ENCODE assay signal across 17 cellular contexts in the genomic region with DNA sequence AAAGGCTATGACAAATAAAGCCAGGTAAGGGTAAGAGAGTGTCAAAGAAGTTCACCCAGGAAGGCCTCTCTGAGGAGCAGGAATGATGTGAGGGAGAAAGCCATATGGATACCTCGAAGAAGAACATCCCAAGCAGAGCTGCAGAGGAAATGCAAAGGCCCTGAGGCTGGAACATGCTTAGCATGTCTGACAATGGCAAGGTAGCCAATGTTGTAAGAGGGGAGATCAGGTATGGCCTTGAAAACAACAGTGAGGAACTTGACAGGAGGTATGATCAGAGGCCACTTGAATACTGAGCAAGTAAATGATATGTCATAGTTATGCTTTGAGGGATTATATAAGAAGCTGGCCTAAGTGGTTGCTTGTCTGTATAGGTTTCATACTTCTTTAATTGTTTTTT. TPM values are rescaled to one million over a fixed set of nuclear protein-coding genes. Genes with fewer than 3 reads are reported as not detected.
DNase-seq lines count a peak whose midpoint lies in the region; ATAC-seq and TF ChIP-seq lines count a peak whose summit lies in the region.
"Had no signal": no experiment of that assay in that cellular context is flagged by ENCODE, and none has a peak within 500 bp of the region (broad histone marks: within the 10 kb centered on the region; RNA-seq: fewer than 3 reads in every experiment).

No MANE protein-coding gene starts in this region.

- H3K9me1 ChIP-seq in IMR-90 (ENCODE audit: insufficient read depth, low read length): peaks cover 9% of the 10 kb centered on the region

- BruUV-seq in IMR-90 (replicated peaks; lab: Mats Ljungman, UMichigan): no TSS peak

- no peak for TF ChIP-seq RAD21 in IMR-90 (IDR thresholded peaks at IDR 0.05; ENCODE audit: low read length)

- peaks cover 22% of the 10 kb centered on the region for H3K36me3 Mint-ChIP-seq in activated CD4-positive, alpha-beta T cell treated with anti-CD3 and anti-CD28 coated beads for 36 hours (ENCODE audit: low read depth)

- H3K23ac ChIP-seq in IMR-90 (ENCODE audit: low read depth, low read length) (no peak overlapping the region; the same call in 1 of the 2 replicates), trophoblast cell (ENCODE audit: low read length) (no peak overlapping the region)

- H3K14ac ChIP-seq in IMR-90 (replicated peaks; ENCODE audit: low read depth, low read length) (no peak overlapping the region), trophoblast cell (ENCODE audit: low read length) (no peak overlapping the region)

- H3K4me1 Mint-ChIP-seq in activated CD4-positive, alpha-beta T cell treated with anti-CD3 and anti-CD28 coated beads for 36 hours: peaks cover 61% of the 10 kb centered on the region

- in situ Hi-C loops in IMR-90 (cut with MboI; ENCODE audit: low sequenced_read_pairs): no loop called here

- H3K9me3 ChIP-seq in IMR-90 (ENCODE audit: control insufficient read depth, insufficient read depth, low read length) (no peaks in the 10 kb centered on the region), adipocyte (ENCODE audit: control insufficient read depth, low read length) (no peaks in the 10 kb centered on the region), trophoblast cell (ENCODE audit: insufficient read depth, low read depth, low read length) (no peaks in the 10 kb centered on the region), upper lobe of right lung (no peaks in the 10 kb centered on the region)
- H3K9me3 ChIP-seq: left lung, transverse colon had no signal

- peak overlapping the region; percentile 58 for H3K4me3 Mint-ChIP-seq in activated CD4-positive, alpha-beta T cell treated with anti-CD3 and anti-CD28 coated beads for 36 hours

- H4K12ac ChIP-seq in trophoblast cell (ENCODE audit: low read depth, low read length): no peak overlapping the region

- POLR2A ChIA-PET in activated CD4-positive, alpha-beta T cell treated with anti-CD3 and anti-CD28 coated beads for 36 hours (lab: Charles Lee): interaction anchor here (0.6 kb wide), 1 partner anchor 56 kb away, joined by 4 read pairs; no protein-coding TSS in a partner anchor
- POLR2A ChIA-PET in IMR-90 (lab: Charles Lee; ENCODE audit: unreplicated experiment): no interaction called here

- CTCF ChIA-PET in activated CD4-positive, alpha-beta T cell treated with anti-CD3 and anti-CD28 coated beads for 36 hours (lab: Charles Lee): no interaction called here
- CTCF ChIA-PET in IMR-90 (lab: Yijun Ruan, JAX): no interaction called here

- 0 out of 2 replicates have a peak, but pooled peaks cover 3% of the 10 kb centered on the region for H3K4me1 ChIP-seq in IMR-90 (ENCODE audit: control insufficient read depth, insufficient read depth, low read length)
- peaks cover 52% of the 10 kb centered on the region for H3K4me1 ChIP-seq in adipocyte (ENCODE audit: control insufficient read depth, insufficient read depth, low read length)
- H3K4me1 ChIP-seq in trophoblast cell (ENCODE audit: control insufficient read depth in 1 of 2, insufficient read depth in 2 of 2, low read length in 2 of 2): peaks cover 0 to 2% of the 10 kb centered on the region in 2 experiments
- H3K4me1 ChIP-seq in upper lobe of right lung: peaks cover 22% of the 10 kb centered on the region

- peak overlapping the region; percentile 47; a peak in 1 of 4 replicates for H4K8ac ChIP-seq in IMR-90 (ENCODE audit: low read depth in 2 of 2, low read length in 2 of 2)
- no peak overlapping the region for H4K8ac ChIP-seq in trophoblast cell (ENCODE audit: low read depth, low read length)

- TF ChIP-seq CTCF in IMR-90 (conservative IDR thresholded peaks at IDR 0.05; ENCODE audit: low read depth, low read length) (no peak), upper lobe of right lung (IDR thresholded peaks at IDR 0.05) (no peak)

- no peak for TF ChIP-seq POLR2A in IMR-90 (IDR thresholded peaks at IDR 0.05; ENCODE audit: low read depth, low read length)

- H4K20me1 ChIP-seq in IMR-90 (ENCODE audit: insufficient read depth, low read length): no peaks in the 10 kb centered on the region

- H3K79me2 ChIP-seq in trophoblast cell (ENCODE audit: control insufficient read depth, insufficient read depth, low read length, poor library complexity): no peaks in the 10 kb centered on the region

- 0 out of 3 replicates have a peak overlapping the region, but pooled peaks have one; percentile 4 for H2BK15ac ChIP-seq in IMR-90 (ENCODE audit: low read depth, low read length)

- intact Hi-C loops in activated CD4-positive, alpha-beta T cell treated with anti-CD3 and anti-CD28 coated beads for 36 hours (cut with DNase I, micrococcal nuclease): loop anchor here in 1 of 2 experiments (10.0 kb wide), 1 partner anchor 647 kb away; no protein-coding TSS in a partner anchor
- intact Hi-C loops in IMR-90 (cut with micrococcal nuclease): no loop called here
- intact Hi-C loops in upper lobe of right lung (cut with DNase I): no loop called here

- no peak overlapping the region for H2AK9ac ChIP-seq in IMR-90 (replicated peaks; ENCODE audit: low read depth, low read length, poor library complexity)

- no peak overlapping the region for H3K9ac ChIP-seq in IMR-90 (ENCODE audit: low read depth, low read length)
- H3K9ac ChIP-seq in adipocyte (ENCODE audit: low read length): no peak overlapping the region
- no peak overlapping the region for H3K9ac ChIP-seq in trophoblast cell (ENCODE audit: low read length)

- H3K27me3 ChIP-seq in IMR-90 (ENCODE audit: control insufficient read depth, insufficient read depth, low read length): no peaks in the 10 kb centered on the region
- no peaks in the 10 kb centered on the region for H3K27me3 ChIP-seq in adipocyte (replicated peaks; ENCODE audit: control insufficient read depth, insufficient read depth, low read length)
- no peaks in the 10 kb centered on the region for H3K27me3 ChIP-seq in trophoblast cell (ENCODE audit: insufficient read depth, low read length)
- no peaks in the 10 kb centered on the region for H3K27me3 ChIP-seq in upper lobe of right lung
- H3K27me3 ChIP-seq: dorsolateral prefrontal cortex, left lung, transverse colon had no signal

- ATAC-seq in activated CD4-positive, alpha-beta T cell treated with anti-CD3 and anti-CD28 coated beads for 36 hours: no peak
- ATAC-seq in IMR-90 (ENCODE audit: low read depth): no peak
- ATAC-seq in HG02970 (IDR thresholded peaks at IDR 0.05; ENCODE audit: low FRiP score, unreplicated experiment): no peak
- ATAC-seq in HG03025 (IDR thresholded peaks at IDR 0.05; ENCODE audit: low FRiP score, unreplicated experiment): no peak
- ATAC-seq in upper lobe of right lung: no peak
- ATAC-seq: left lung had no signal

- H4K91ac ChIP-seq in IMR-90 (ENCODE audit: insufficient read depth, low read depth, low read length): no peak overlapping the region
- H4K91ac ChIP-seq in trophoblast cell (ENCODE audit: low read depth, low read length): no peak overlapping the region

- DNase-seq in activated CD4-positive, alpha-beta T cell treated with anti-CD3 and anti-CD28 coated beads for 36 hours: no peak
- no peak for DNase-seq in activated CD4-positive, alpha-beta T cell treated with anti-CD3 and anti-CD28 coated beads for 48 hours
- DNase-seq in IMR-90: no peak
- no peak for DNase-seq in adipocyte (ENCODE audit: low read depth)
- DNase-seq in trophoblast cell: peak; percentile 26 to 70
- no peak for DNase-seq in upper lobe of right lung
- DNase-seq: activated CD4-positive, alpha-beta T cell treated with anti-CD3 and anti-CD28 coated beads for 1 hour; dorsolateral prefrontal cortex; KBM-7; left lung; NCI-H1694 treated with DMSO at 0.1 percent for 48 hours; NCI-H524; nephron progenitor cell; stimulated activated CD8-positive, alpha-beta memory T cell treated with anti-CD3 and anti-CD28 coated beads, Interleukin-4, amount 100 ng/mL, for 48 hours; transverse colon had no signal

- H3K18ac ChIP-seq in IMR-90 (ENCODE audit: low read depth, low read length) (no peak overlapping the region), trophoblast cell (ENCODE audit: low read length) (no peak overlapping the region)

- H3K36me3 ChIP-seq in IMR-90 (ENCODE audit: control insufficient read depth, insufficient read depth, low read length): peaks cover 2% of the 10 kb centered on the region; the same call in 1 of the 2 replicates
- H3K36me3 ChIP-seq in adipocyte (ENCODE audit: control insufficient read depth, insufficient read depth, low read length, severe bottlenecking): no peaks in the 10 kb centered on the region
- H3K36me3 ChIP-seq in trophoblast cell (ENCODE audit: control insufficient read depth in 1 of 2, insufficient read depth in 2 of 2, low read length in 2 of 2): no peaks in the 10 kb centered on the region
- no peaks in the 10 kb centered on the region for H3K36me3 ChIP-seq in upper lobe of right lung
- H3K36me3 ChIP-seq: left lung, transverse colon had no signal

- H3K79me1 ChIP-seq in IMR-90 (ENCODE audit: low read depth in 1 of 2, low read length in 2 of 2): peaks cover 22 to 54% of the 10 kb centered on the region in 2 experiments
- H3K79me1 ChIP-seq in trophoblast cell (ENCODE audit: low read length): no peaks in the 10 kb centered on the region

- H3K27ac Mint-ChIP-seq in activated CD4-positive, alpha-beta T cell treated with anti-CD3 and anti-CD28 coated beads for 36 hours: peak overlapping the region; percentile 57
- H3K27ac Mint-ChIP-seq: nephron progenitor cell had no signal

- no peak overlapping the region for H2BK20ac ChIP-seq in IMR-90 (ENCODE audit: low read depth, low read length)

- H3K27ac ChIP-seq in IMR-90 (ENCODE audit: insufficient read depth, low read length) (no peak overlapping the region), trophoblast cell (ENCODE audit: low read depth, low read length) (no peak overlapping the region), upper lobe of right lung (no peak overlapping the region)
- H3K27ac ChIP-seq: dorsolateral prefrontal cortex, left lung, transverse colon had no signal

- dilution Hi-C loops in IMR-90 (cut with HindIII; ENCODE audit: low sequenced_read_pairs, unreplicated experiment): no loop called here

- H2BK12ac ChIP-seq in trophoblast cell (ENCODE audit: low read length): no peak overlapping the region

- H2AFZ ChIP-seq in IMR-90 (replicated peaks; ENCODE audit: low read length, poor library complexity) (peak overlapping the region; percentile 39), trophoblast cell (ENCODE audit: insufficient read depth, low read length, poor library complexity) (no peak overlapping the region)

- H3K9me3 Mint-ChIP-seq in activated CD4-positive, alpha-beta T cell treated with anti-CD3 and anti-CD28 coated beads for 36 hours (ENCODE audit: low read depth): no peaks in the 10 kb centered on the region

- no peak overlapping the region for H3K56ac ChIP-seq in IMR-90 (ENCODE audit: extremely low read depth, insufficient read depth, low read length)

- WGBS in IMR-90 (ENCODE audit: extremely low coverage in 2 of 2, insufficient read length in 1 of 2), 2 experiments: 100% methylated on average over 1 of the region's 1 CpG; no CpG with 5 or more reads in 1 of the 2 experiments
- WGBS in trophoblast cell (ENCODE audit: extremely low coverage, insufficient coverage, insufficient read length): no CpG with 5 or more reads among the region's 1 CpG

- H3K27me3 Mint-ChIP-seq in activated CD4-positive, alpha-beta T cell treated with anti-CD3 and anti-CD28 coated beads for 36 hours: no peaks in the 10 kb centered on the region

- H4K5ac ChIP-seq in IMR-90 (ENCODE audit: low read depth, low read length): no peak overlapping the region

- H2BK5ac ChIP-seq in IMR-90 (ENCODE audit: low read depth, low read length, poor library complexity, severe bottlenecking) (no peak overlapping the region), trophoblast cell (ENCODE audit: low read depth, low read length, poor library complexity) (no peak overlapping the region)

- H3K4ac ChIP-seq in IMR-90 (ENCODE audit: low read depth, low read length) (no peak overlapping the region), trophoblast cell (ENCODE audit: low read depth, low read length) (no peak overlapping the region)

- H3K4me3 ChIP-seq in IMR-90 (ENCODE audit: insufficient read depth, low read depth, low read length) (no peak overlapping the region), adipocyte (ENCODE audit: low read length) (peak overlapping the region; percentile 98), trophoblast cell (ENCODE audit: low read depth, low read length) (no peak overlapping the region), upper lobe of right lung (no peak overlapping the region)
- H3K4me3 ChIP-seq: left lung, transverse colon had no signal

- H2BK120ac ChIP-seq in IMR-90 (ENCODE audit: low read depth, low read length): no peak overlapping the region
- no peak overlapping the region for H2BK120ac ChIP-seq in trophoblast cell (ENCODE audit: insufficient read depth, low read length, poor library complexity)

- H2AK5ac ChIP-seq in IMR-90 (ENCODE audit: low read depth, low read length) (peak overlapping the region; percentile 84; the same call in 1 of the 2 replicates), trophoblast cell (ENCODE audit: low read length) (no peak overlapping the region)

- H3K4me2 ChIP-seq in IMR-90 (ENCODE audit: low read depth, low read length) (peak overlapping the region; percentile 8; the same call in 1 of the 2 replicates), trophoblast cell (ENCODE audit: low read length) (no peak overlapping the region)

RNA-seq across cellular contexts. Expression of gene SCFD2, which starts 3.8 kb away (rescaled TPM):
- total RNA-seq in activated CD4-positive, alpha-beta T cell treated with anti-CD3 and anti-CD28 coated beads for 36 hours: 10 to 100 TPM; 21.6 to 22.5 TPM
- 51.9 and 62.4 TPM in 2 replicates for total RNA-seq in IMR-90 (2012; rRNA removed)
- 18.9 and 19.8 TPM in 2 replicates for polyA plus RNA-seq in IMR-90 (2012; rRNA removed)
- polyA plus RNA-seq in IMR-90 (2012; cell fraction: cytosol; rRNA removed): 12.1 and 13.6 TPM in 2 replicates
- polyA plus RNA-seq in IMR-90 (2012; cell fraction: nucleus; rRNA removed; ENCODE audit: low replicate concordance): 9.8 and 11.1 TPM in 2 replicates
- polyA plus RNA-seq in trophoblast cell (2013): 5.4 and 5.8 TPM in 2 replicates
- total RNA-seq in upper lobe of right lung: 14.3 TPM

RNA-seq across cellular contexts. Expression of gene FIP1L1, which starts 15.3 kb away (rescaled TPM):
- 10 to 100 TPM; 72.3 to 96.3 TPM for total RNA-seq in activated CD4-positive, alpha-beta T cell treated with anti-CD3 and anti-CD28 coated beads for 36 hours
- total RNA-seq in IMR-90 (2012; rRNA removed): 37.5 and 48.9 TPM in 2 replicates
- 28.6 and 31.1 TPM in 2 replicates for polyA plus RNA-seq in IMR-90 (2012; rRNA removed)
- polyA plus RNA-seq in IMR-90 (2012; cell fraction: cytosol; rRNA removed): 6.6 and 12.8 TPM in 2 replicates
- polyA plus RNA-seq in IMR-90 (2012; cell fraction: nucleus; rRNA removed; ENCODE audit: low replicate concordance): 6.9 and 47.0 TPM in 2 replicates
- 170 and 177 TPM in 2 replicates for polyA plus RNA-seq in trophoblast cell (2013)
- total RNA-seq in upper lobe of right lung: 39.0 TPM

Comparison
In these comparisons a context has a peak if more than half of its experiments do, and no peak if none do; other contexts are left out.
1. DNase-seq: peak in trophoblast cell (2 of 2); none in activated CD4-positive, alpha-beta T cell treated with anti-CD3 and anti-CD28 coated beads for 36 hours (single experiment), activated CD4-positive, alpha-beta T cell treated with anti-CD3 and anti-CD28 coated beads for 48 hours (single experiment), IMR-90 (single experiment), adipocyte (single experiment) and upper lobe of right lung (single experiment).